28 cellular contexts compared by ENCODE assay signal in the genomic region with DNA sequence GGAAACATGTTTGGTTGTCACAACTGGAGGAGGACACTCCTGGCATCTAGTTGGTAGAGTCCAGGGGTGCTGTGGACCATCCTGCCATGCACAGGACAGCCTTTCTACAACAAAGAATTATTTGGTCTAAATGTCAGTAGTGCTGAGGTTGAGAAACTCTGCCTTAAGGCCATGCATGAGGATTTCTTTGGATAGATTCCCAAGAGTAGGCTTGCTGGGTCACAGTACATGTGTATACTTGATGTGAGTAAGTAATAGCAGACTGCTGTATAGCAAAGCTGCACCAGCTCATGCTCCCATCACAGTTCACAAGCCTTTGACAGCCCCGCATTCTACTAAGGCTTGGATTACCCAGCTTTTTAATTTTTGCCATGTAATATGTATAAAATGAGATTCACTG.
DNase-seq lines count a peak whose midpoint lies in the region; ATAC-seq, FAIRE-seq and TF ChIP-seq lines count a peak whose summit lies in the region.
"Had no signal": no experiment of that assay in that cellular context is flagged by ENCODE, and none has a peak within 500 bp of the region (broad histone marks: within the 10 kb centered on the region; RNA-seq: fewer than 3 reads in every experiment).

No MANE protein-coding gene starts in this region.

- H3T11ph ChIP-seq in H9 (ENCODE audit: low read length): no peak overlapping the region

- peak overlapping the region in 1 of 3 experiments; percentile 13; a peak in 1 of 7 replicates for H3K27ac Mint-ChIP-seq in H9
- H3K27ac Mint-ChIP-seq: B cell; CD8-positive, alpha-beta T cell; GM23338; IgD-negative memory B cell had no signal

- H3K4me3 ChIP-seq in mammary epithelial cell (replicated peaks in 1 of 3; ENCODE audit: insufficient read depth in 1 of 3, low read depth in 2 of 3, low read length in 3 of 3) (no peak overlapping the region), adrenal gland (no peak overlapping the region), pancreas (no peak overlapping the region)
- H3K4me3 ChIP-seq: GM23338, HAP-1, PC-9, SJSA1 had no signal

- peak; percentile 23 for DNase-seq in EH (ENCODE audit: low read depth)
- DNase-seq in H9: no peak
- DNase-seq in mammary epithelial cell: peak; percentile 18
- DNase-seq in foreskin keratinocyte: peak in 1 of 2 donors; percentile 10
- DNase-seq in adrenal gland: no peak
- DNase-seq in pancreas: no peak
- no peak for DNase-seq in iPS-NIHi11 (ENCODE audit: low spot score)
- DNase-seq in NCI-H1105 treated with DMSO at 0.1 percent for 48 hours (lab: John Stamatoyannopoulos, UW): no peak
- DNase-seq: Caco-2; CD8-positive, alpha-beta T cell; DMS 273 treated with DMSO at 0.1 percent for 48 hours; DMS79 treated with DMSO at 0.1 percent for 48 hours; NCI-H1092 treated with DMSO at 0.1 percent for 48 hours; NCI-H1436 treated with DMSO at 0.1 percent for 48 hours; NCI-H187 treated with DMSO at 0.1 percent for 48 hours; NCI-H526 treated with DMSO at 0.1 percent for 48 hours; PC-9; Right ventricle myocardium superior; RPMI8226; T-helper 1 cell had no signal

- no peak overlapping the region for H2BK20ac ChIP-seq in H9 (ENCODE audit: low read depth, low read length, poor library complexity, severe bottlenecking)

- ATAC-seq in foreskin keratinocyte (peak; percentile 44), pancreas (no peak)
- ATAC-seq: CD8-positive, alpha-beta T cell; GM23338 had no signal

- BruUV-seq in mammary epithelial cell (replicated peaks; lab: Mats Ljungman, UMichigan): no TSS peak

- H3K9me3 ChIP-seq in H9 (ENCODE audit: control insufficient read depth, low read depth, low read length) (no peaks in the 10 kb centered on the region), mammary epithelial cell (replicated peaks; ENCODE audit: insufficient read depth, low read length) (no peaks in the 10 kb centered on the region), adrenal gland (replicated peaks in 1 of 3) (no peaks in the 10 kb centered on the region), pancreas (no peaks in the 10 kb centered on the region)
- H3K9me3 ChIP-seq: Caco-2, HAP-1, SJSA1 had no signal

- H2BK15ac ChIP-seq in H9 (ENCODE audit: low read depth, low read length): no peak overlapping the region

- no CpG with 5 or more reads among the region's 1 CpG for WGBS in H9 (ENCODE audit: extremely low coverage, insufficient read length, low lambda C conversion rate)
- WGBS in mammary epithelial cell (ENCODE audit: low coverage, missing lambda C conversion rate): 0% methylated on average over 1 of the region's 1 CpG
- 72 to 84% (median 77%) methylated on average over 1 of the region's 1 CpG for WGBS in adrenal gland, 4 donors
- whole genome bisulfite sequencing in pancreas, 2 donors: 88 to 100% methylated on average over 1 of the region's 1 CpG

- no peaks in the 10 kb centered on the region for H3K36me3 ChIP-seq in mammary epithelial cell (ENCODE audit: insufficient read depth, low read length)
- no peaks in the 10 kb centered on the region for H3K36me3 ChIP-seq in adrenal gland (replicated peaks in 1 of 2)
- no peaks in the 10 kb centered on the region for H3K36me3 ChIP-seq in pancreas
- H3K36me3 ChIP-seq: HAP-1, SJSA1 had no signal

- H3K18ac ChIP-seq in H9 (ENCODE audit: insufficient read length, low read depth, low read length): no peak overlapping the region

- H3K4me3 Mint-ChIP-seq in H9: no peak overlapping the region
- H3K4me3 Mint-ChIP-seq: B cell; CD8-positive, alpha-beta T cell; GM23338; IgD-negative memory B cell had no signal

- no peak overlapping the region for H3K56ac ChIP-seq in H9 (ENCODE audit: insufficient read length, low read depth, low read length)

- no peaks in the 10 kb centered on the region for H3K4me1 ChIP-seq in H9 (ENCODE audit: insufficient read depth, low read length)
- no peaks in the 10 kb centered on the region for H3K4me1 ChIP-seq in mammary epithelial cell (ENCODE audit: insufficient read depth, low read length)
- H3K4me1 ChIP-seq in foreskin keratinocyte: no peaks in the 10 kb centered on the region
- H3K4me1 ChIP-seq in adrenal gland (replicated peaks in 1 of 2): no peaks in the 10 kb centered on the region
- no peaks in the 10 kb centered on the region for H3K4me1 ChIP-seq in pancreas
- H3K4me1 ChIP-seq: Caco-2, SJSA1 had no signal

- no peak overlapping the region for H2AK5ac ChIP-seq in H9 (ENCODE audit: insufficient read length, low read length)

- H3K9ac ChIP-seq in H9 (ENCODE audit: extremely low read depth, insufficient read length, low read length) (no peak overlapping the region), mammary epithelial cell (ENCODE audit: insufficient read depth, low read length) (no peak overlapping the region)
- H3K9ac ChIP-seq: KMS-11 had no signal

- TF ChIP-seq POLR2A in adrenal gland (IDR thresholded peaks at IDR 0.05): no peak

- intact Hi-C loops in mammary epithelial cell (cut with micrococcal nuclease): no loop called here
- intact Hi-C loops in adrenal gland (cut with DNase I): no loop called here
- intact Hi-C loops in pancreas (cut with DNase I): no loop called here

- no peaks in the 10 kb centered on the region; the same call in 1 of the 2 replicates for H3K27me3 Mint-ChIP-seq in H9 (ENCODE audit: low read depth)

- dilution Hi-C loops in mammary epithelial cell (cut with HindIII; ENCODE audit: low sequenced_read_pairs): no loop called here

- CTCF ChIA-PET in mammary epithelial cell (lab: Charles Lee; ENCODE audit: low non-redundant PET): no interaction called here

- TF ChIP-seq CTCF in H9 (conservative IDR thresholded peaks at IDR 0.05): no peak
- TF ChIP-seq CTCF in mammary epithelial cell (conservative IDR thresholded peaks at IDR 0.05 in 1 of 2, IDR thresholded peaks at IDR 0.05 in 1 of 2; ENCODE audit: extremely low read depth in 1 of 2, insufficient read depth in 1 of 2, low read depth in 1 of 2, low read length in 2 of 2): no peak
- TF ChIP-seq CTCF in foreskin keratinocyte (conservative IDR thresholded peaks at IDR 0.05): no peak
- no peak for TF ChIP-seq CTCF in adrenal gland (IDR thresholded peaks at IDR 0.05)
- no peak for TF ChIP-seq CTCF in pancreas (IDR thresholded peaks at IDR 0.05)

- no peaks in the 10 kb centered on the region for H3K23me2 ChIP-seq in H9 (ENCODE audit: insufficient read length, low read depth, low read length, poor library complexity, severe bottlenecking)

- H4K20me1 ChIP-seq in H9 (ENCODE audit: control insufficient read depth, insufficient read depth, insufficient read length): no peaks in the 10 kb centered on the region
- H4K20me1 ChIP-seq in mammary epithelial cell (ENCODE audit: insufficient read depth, low read length): no peaks in the 10 kb centered on the region

- H4K8ac ChIP-seq in H9 (replicated peaks; ENCODE audit: insufficient read length, low read depth, low read length): no peak overlapping the region

- no peak overlapping the region for H2BK120ac ChIP-seq in H9 (ENCODE audit: low read depth, low read length, poor library complexity, severe bottlenecking)

- H3K79me2 ChIP-seq in H9 (ENCODE audit: insufficient read depth, low read length): no peaks in the 10 kb centered on the region
- no peaks in the 10 kb centered on the region for H3K79me2 ChIP-seq in mammary epithelial cell (ENCODE audit: insufficient read depth, low read length)

- no peaks in the 10 kb centered on the region for H3K79me1 ChIP-seq in H9 (ENCODE audit: insufficient read depth, low read depth, low read length, poor library complexity, severe bottlenecking)

- H3K4me1 Mint-ChIP-seq in H9: no peaks in the 10 kb centered on the region
- H3K4me1 Mint-ChIP-seq: B cell, GM23338, IgD-negative memory B cell had no signal

- FAIRE-seq in pancreas (lab: Jason Lieb, UNC): no peak
- FAIRE-seq: A204.1 had no signal

- no peak overlapping the region for H4K91ac ChIP-seq in H9 (ENCODE audit: insufficient read length, low read depth, low read length)

- in situ Hi-C loops in mammary epithelial cell (cut with MboI; ENCODE audit: low sequenced_read_pairs in 2 of 2): no loop called here

- H3K4ac ChIP-seq in H9 (ENCODE audit: low read depth, low read length): no peak overlapping the region

- H3K9me3 Mint-ChIP-seq in H9: peaks cover 0 to 1% of the 10 kb centered on the region in 2 experiments; a peak in 1 of 5 replicates
- H3K9me3 Mint-ChIP-seq: CD8-positive, alpha-beta T cell; GM23338 had no signal

- H2BK5ac ChIP-seq in H9 (ENCODE audit: insufficient read length, low read length): no peak overlapping the region

- H3K36me3 Mint-ChIP-seq in H9 (ENCODE audit: insufficient read depth in 1 of 3, low read depth in 3 of 3): no peaks in the 10 kb centered on the region
- H3K36me3 Mint-ChIP-seq: CD8-positive, alpha-beta T cell; IgD-negative memory B cell had no signal

- H3K27ac ChIP-seq in H9 (ENCODE audit: insufficient read length, low read depth, low read length) (no peak overlapping the region), mammary epithelial cell (ENCODE audit: insufficient read depth, low read depth, low read length) (no peak overlapping the region), foreskin keratinocyte (no peak overlapping the region), adrenal gland (no peak overlapping the region), pancreas (no peak overlapping the region)
- H3K27ac ChIP-seq: C4-2B, KMS-11, PC-9, SJSA1 had no signal

- H3K14ac ChIP-seq in H9 (ENCODE audit: insufficient read depth, low read length): no peak overlapping the region

- no peak overlapping the region for H4K5ac ChIP-seq in H9 (ENCODE audit: insufficient read length, low read depth, low read length)

- H3K4me2 ChIP-seq in H9 (ENCODE audit: insufficient read depth, insufficient read length, low read length) (no peak overlapping the region), mammary epithelial cell (ENCODE audit: insufficient read depth, low read depth, low read length) (no peak overlapping the region)
- H3K4me2 ChIP-seq: GM23338, KMS-11, PC-9 had no signal

- H3K27me3 ChIP-seq in H9 (ENCODE audit: insufficient read depth, low read length) (no peaks in the 10 kb centered on the region), mammary epithelial cell (ENCODE audit: insufficient read depth, low read length) (peaks cover 1% of the 10 kb centered on the region), foreskin keratinocyte (no peaks in the 10 kb centered on the region), adrenal gland (no peaks in the 10 kb centered on the region), pancreas (no peaks in the 10 kb centered on the region)
- H3K27me3 ChIP-seq: SJSA1 had no signal

- no peak overlapping the region for H2BK12ac ChIP-seq in H9 (ENCODE audit: insufficient read length, low read depth, low read length)

- H2AFZ ChIP-seq in H9 (ENCODE audit: low read length) (no peak overlapping the region), mammary epithelial cell (ENCODE audit: low read depth, low read length) (no peak overlapping the region)
- H2AFZ ChIP-seq: GM23338, PC-9 had no signal

- H3K23ac ChIP-seq in H9 (ENCODE audit: insufficient read length, low read depth, low read length): peak overlapping the region; percentile 52

Comparison
In these comparisons a context has a peak if more than half of its experiments do, and no peak if none do; other contexts are left out.
1. DNase-seq: peak in EH (single experiment) and mammary epithelial cell (single experiment); none in H9 (single experiment), adrenal gland (0 of 7), pancreas (0 of 6), iPS-NIHi11 (single experiment) and NCI-H1105 treated with DMSO at 0.1 percent for 48 hours (single experiment).